Comparison of ENCODE assay signal across 13 cellular contexts in the genomic region with DNA sequence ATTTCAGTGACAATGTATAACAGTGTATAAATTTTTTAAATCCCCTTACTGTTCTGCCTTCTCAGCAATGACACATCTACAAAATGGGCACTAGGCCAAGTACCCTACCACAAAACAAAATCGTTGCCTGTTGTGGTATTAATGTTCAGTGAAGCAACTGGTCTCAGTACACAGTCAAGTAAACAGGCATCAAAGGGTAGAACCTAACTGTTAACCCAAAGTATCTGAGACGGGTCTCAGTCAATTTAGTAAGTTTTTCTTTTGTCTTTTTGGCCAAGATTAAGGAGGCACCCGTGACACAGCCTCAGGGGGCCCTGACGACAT.
DNase-seq lines count a peak whose midpoint lies in the region; ATAC-seq and TF ChIP-seq lines count a peak whose summit lies in the region.
"Had no signal": no experiment of that assay in that cellular context is flagged by ENCODE, and none has a peak within 500 bp of the region (broad histone marks: within the 10 kb centered on the region; RNA-seq: fewer than 3 reads in every experiment).

No MANE protein-coding gene starts in this region.

- no peak overlapping the region for H3K18ac ChIP-seq in mesenchymal stem cell (ENCODE audit: low read depth in 1 of 2, low read length in 2 of 2)

- no peak for DNase-seq in WTC11 (ENCODE audit: low spot score)
- DNase-seq in mesenchymal stem cell: peak; percentile 9
- DNase-seq in natural killer cell treated with Interleukin-12 subunit alpha and Interleukin-12 subunit beta and Interleukin-15 and Interleukin-18, amount 100 ng/mL, for 72 hours (ENCODE audit: low spot score): no peak
- no peak for DNase-seq in RKO (ENCODE audit: low spot score)
- DNase-seq in activated CD4-positive, alpha-beta T cell treated with anti-CD3 and anti-CD28 coated beads, Interleukin-2, amount 10 ng/mL, durations not matched to agents 24 days and 14 days: no peak
- DNase-seq in activated T-helper 1 cell treated with anti-CD3 and anti-CD28 coated beads, Interleukin-12 subunit alpha, Interleukin-12 subunit beta, Interleukin-2, Interleukin-4 antibody, amounts not matched to agents 30 ng/mL and 10 ng/mL and 1 ng/mL, durations not matched to agents 14 hours and 24 hours and 36 hours (ENCODE audit: low spot score): no peak
- DNase-seq: activated T-cell treated with anti-CD3 and anti-CD28 coated beads, Interleukin-2, amount 50 U/mL, for 24 hours; caudate nucleus; left colon; NCI-H1092 had no signal

- no peak overlapping the region for H2BK120ac ChIP-seq in mesenchymal stem cell (ENCODE audit: low read depth, low read length)

- peaks cover 31% of the 10 kb centered on the region for H3K36me3 Mint-ChIP-seq in WTC11
- H3K36me3 Mint-ChIP-seq in natural killer cell treated with Interleukin-12 subunit alpha and Interleukin-12 subunit beta and Interleukin-15 and Interleukin-18, amount 100 ng/mL, for 72 hours: no peaks in the 10 kb centered on the region
- H3K36me3 Mint-ChIP-seq in activated CD4-positive, alpha-beta T cell treated with anti-CD3 and anti-CD28 coated beads, Interleukin-2, amount 10 ng/mL, durations not matched to agents 24 days and 14 days (ENCODE audit: low read depth): peaks cover 11% of the 10 kb centered on the region
- H3K36me3 Mint-ChIP-seq in activated T-helper 1 cell treated with anti-CD3 and anti-CD28 coated beads, Interleukin-12 subunit alpha, Interleukin-12 subunit beta, Interleukin-2, Interleukin-4 antibody, amounts not matched to agents 30 ng/mL and 10 ng/mL and 1 ng/mL, durations not matched to agents 14 hours and 24 hours and 36 hours (ENCODE audit: low read depth): peaks cover 4% of the 10 kb centered on the region

- H3K9me3 ChIP-seq in KOPT-K1 (ENCODE audit: insufficient read depth, low read length, poor library complexity, severe bottlenecking) (peaks cover 16% of the 10 kb centered on the region), mesenchymal stem cell (ENCODE audit: control insufficient read depth, low read length) (no peaks in the 10 kb centered on the region)
- H3K9me3 ChIP-seq: prostate gland had no signal

- H3K27ac ChIP-seq in KOPT-K1 (ENCODE audit: low read depth, low read length, poor library complexity, severe bottlenecking) (peak overlapping the region; percentile 42), mesenchymal stem cell (ENCODE audit: low read length, poor library complexity, severe bottlenecking) (no peak overlapping the region)
- H3K27ac ChIP-seq: prostate gland had no signal

- H3K27me3 Mint-ChIP-seq in WTC11 (ENCODE audit: low read depth): no peaks in the 10 kb centered on the region
- H3K27me3 Mint-ChIP-seq in natural killer cell treated with Interleukin-12 subunit alpha and Interleukin-12 subunit beta and Interleukin-15 and Interleukin-18, amount 100 ng/mL, for 72 hours: no peaks in the 10 kb centered on the region
- peaks cover 2% of the 10 kb centered on the region for H3K27me3 Mint-ChIP-seq in activated CD4-positive, alpha-beta T cell treated with anti-CD3 and anti-CD28 coated beads, Interleukin-2, amount 10 ng/mL, durations not matched to agents 24 days and 14 days
- peaks cover 3% of the 10 kb centered on the region for H3K27me3 Mint-ChIP-seq in activated T-helper 1 cell treated with anti-CD3 and anti-CD28 coated beads, Interleukin-12 subunit alpha, Interleukin-12 subunit beta, Interleukin-2, Interleukin-4 antibody, amounts not matched to agents 30 ng/mL and 10 ng/mL and 1 ng/mL, durations not matched to agents 14 hours and 24 hours and 36 hours (ENCODE audit: insufficient read depth)
- H3K27me3 Mint-ChIP-seq: activated T-cell treated with anti-CD3 and anti-CD28 coated beads, Interleukin-2, amount 50 U/mL, for 24 hours had no signal

- H3K14ac ChIP-seq in mesenchymal stem cell (ENCODE audit: low read length in 2 of 2): no peak overlapping the region

- no peak overlapping the region for H3K4ac ChIP-seq in mesenchymal stem cell (ENCODE audit: low read depth in 1 of 2, low read length in 2 of 2)

- POLR2A ChIA-PET in WTC11 (lab: Charles Lee): no interaction called here

- no peak overlapping the region for H3K4me2 ChIP-seq in mesenchymal stem cell (ENCODE audit: low read length, poor library complexity, severe bottlenecking)

- no peak overlapping the region for H3K9ac ChIP-seq in mesenchymal stem cell (ENCODE audit: low read length)

- H4K91ac ChIP-seq in mesenchymal stem cell (ENCODE audit: low read length): no peak overlapping the region

- WGBS in mesenchymal stem cell: 93% methylated on average over 4 of the region's 4 CpGs

- ATAC-seq in GM19463 (IDR thresholded peaks at IDR 0.05; ENCODE audit: unreplicated experiment) (peak; percentile 58), WTC11 (no peak; the same call in 1 of the 2 replicates)
- ATAC-seq in natural killer cell treated with Interleukin-12 subunit alpha and Interleukin-12 subunit beta and Interleukin-15 and Interleukin-18, amount 100 ng/mL, for 72 hours: no peak
- ATAC-seq: left colon had no signal

- no peak overlapping the region for H2BK12ac ChIP-seq in mesenchymal stem cell (ENCODE audit: low read length in 2 of 2)

- H2AK5ac ChIP-seq in mesenchymal stem cell (ENCODE audit: low read length, severe bottlenecking): no peak overlapping the region

- H2BK5ac ChIP-seq in mesenchymal stem cell (ENCODE audit: low read depth, low read length, poor library complexity, severe bottlenecking): no peak overlapping the region

- no peak overlapping the region for H4K8ac ChIP-seq in mesenchymal stem cell (ENCODE audit: low read length)

- TF ChIP-seq CTCF in WTC11 (IDR thresholded peaks at IDR 0.05): no peak

- H3K27ac Mint-ChIP-seq in WTC11: peak overlapping the region; percentile 84
- H3K27ac Mint-ChIP-seq in natural killer cell treated with Interleukin-12 subunit alpha and Interleukin-12 subunit beta and Interleukin-15 and Interleukin-18, amount 100 ng/mL, for 72 hours: no peak overlapping the region
- H3K27ac Mint-ChIP-seq in activated CD4-positive, alpha-beta T cell treated with anti-CD3 and anti-CD28 coated beads, Interleukin-2, amount 10 ng/mL, durations not matched to agents 24 days and 14 days: no peak overlapping the region
- H3K27ac Mint-ChIP-seq in activated T-helper 1 cell treated with anti-CD3 and anti-CD28 coated beads, Interleukin-12 subunit alpha, Interleukin-12 subunit beta, Interleukin-2, Interleukin-4 antibody, amounts not matched to agents 30 ng/mL and 10 ng/mL and 1 ng/mL, durations not matched to agents 14 hours and 24 hours and 36 hours: no peak overlapping the region
- H3K27ac Mint-ChIP-seq: activated T-cell treated with anti-CD3 and anti-CD28 coated beads, Interleukin-2, amount 50 U/mL, for 24 hours had no signal

- no peak overlapping the region for H2AFZ ChIP-seq in mesenchymal stem cell (ENCODE audit: low read depth, low read length)

- no peaks in the 10 kb centered on the region for H3K27me3 ChIP-seq in mesenchymal stem cell (ENCODE audit: control insufficient read depth in 1 of 2, insufficient read depth in 1 of 2, low read length in 2 of 2)

- no peak overlapping the region for H2BK15ac ChIP-seq in mesenchymal stem cell (ENCODE audit: low read depth, poor library complexity, severe bottlenecking)

- peaks cover 21% of the 10 kb centered on the region; the same call in 1 of the 2 replicates for H3K36me3 ChIP-seq in KOPT-K1 (ENCODE audit: insufficient read depth, low read length)
- H3K36me3 ChIP-seq in mesenchymal stem cell (ENCODE audit: control insufficient read depth in 1 of 2, insufficient read depth in 2 of 2, low read depth in 1 of 2, low read length in 2 of 2): peaks cover 0 to 10% of the 10 kb centered on the region in 2 experiments
- H3K36me3 ChIP-seq: prostate gland had no signal

- intact Hi-C loops in activated CD4-positive, alpha-beta T cell treated with anti-CD3 and anti-CD28 coated beads, Interleukin-2, amount 10 ng/mL, durations not matched to agents 24 days and 14 days (cut with micrococcal nuclease): no loop called here
- intact Hi-C loops in activated T-helper 1 cell treated with anti-CD3 and anti-CD28 coated beads, Interleukin-12 subunit alpha, Interleukin-12 subunit beta, Interleukin-2, Interleukin-4 antibody, amounts not matched to agents 30 ng/mL and 10 ng/mL and 1 ng/mL, durations not matched to agents 14 hours and 24 hours and 36 hours (cut with micrococcal nuclease): no loop called here

- H3K4me1 Mint-ChIP-seq in WTC11: peaks cover 40% of the 10 kb centered on the region
- H3K4me1 Mint-ChIP-seq in natural killer cell treated with Interleukin-12 subunit alpha and Interleukin-12 subunit beta and Interleukin-15 and Interleukin-18, amount 100 ng/mL, for 72 hours (ENCODE audit: low read depth in 2 of 2): peaks cover 0 to 4% of the 10 kb centered on the region in 2 donors
- H3K4me1 Mint-ChIP-seq in activated CD4-positive, alpha-beta T cell treated with anti-CD3 and anti-CD28 coated beads, Interleukin-2, amount 10 ng/mL, durations not matched to agents 24 days and 14 days: no peaks in the 10 kb centered on the region
- no peaks in the 10 kb centered on the region for H3K4me1 Mint-ChIP-seq in activated T-helper 1 cell treated with anti-CD3 and anti-CD28 coated beads, Interleukin-12 subunit alpha, Interleukin-12 subunit beta, Interleukin-2, Interleukin-4 antibody, amounts not matched to agents 30 ng/mL and 10 ng/mL and 1 ng/mL, durations not matched to agents 14 hours and 24 hours and 36 hours (ENCODE audit: low read depth)

- no peak overlapping the region for H3K4me3 Mint-ChIP-seq in WTC11
- H3K4me3 Mint-ChIP-seq in natural killer cell treated with Interleukin-12 subunit alpha and Interleukin-12 subunit beta and Interleukin-15 and Interleukin-18, amount 100 ng/mL, for 72 hours: no peak overlapping the region
- H3K4me3 Mint-ChIP-seq in activated CD4-positive, alpha-beta T cell treated with anti-CD3 and anti-CD28 coated beads, Interleukin-2, amount 10 ng/mL, durations not matched to agents 24 days and 14 days: no peak overlapping the region
- no peak overlapping the region for H3K4me3 Mint-ChIP-seq in activated T-helper 1 cell treated with anti-CD3 and anti-CD28 coated beads, Interleukin-12 subunit alpha, Interleukin-12 subunit beta, Interleukin-2, Interleukin-4 antibody, amounts not matched to agents 30 ng/mL and 10 ng/mL and 1 ng/mL, durations not matched to agents 14 hours and 24 hours and 36 hours
- H3K4me3 Mint-ChIP-seq: activated T-cell treated with anti-CD3 and anti-CD28 coated beads, Interleukin-2, amount 50 U/mL, for 24 hours had no signal

- H3K4me3 ChIP-seq in mesenchymal stem cell (ENCODE audit: insufficient read depth in 1 of 2, low read depth in 1 of 2, low read length in 2 of 2): no peak overlapping the region
- H3K4me3 ChIP-seq: prostate gland had no signal

- no peak overlapping the region for H3K23ac ChIP-seq in mesenchymal stem cell (ENCODE audit: low read length in 2 of 2)

- no peaks in the 10 kb centered on the region for H3K79me1 ChIP-seq in mesenchymal stem cell (replicated peaks; ENCODE audit: low read length, poor library complexity, severe bottlenecking)

- CTCF ChIA-PET in WTC11 (lab: Charles Lee): no interaction called here

- peaks cover 3% of the 10 kb centered on the region for H3K4me1 ChIP-seq in mesenchymal stem cell (ENCODE audit: control insufficient read depth, insufficient read depth, low read depth, low read length)
- H3K4me1 ChIP-seq: prostate gland had no signal

- H3K9me3 Mint-ChIP-seq in WTC11: peaks cover 25% of the 10 kb centered on the region
- no peaks in the 10 kb centered on the region for H3K9me3 Mint-ChIP-seq in natural killer cell treated with Interleukin-12 subunit alpha and Interleukin-12 subunit beta and Interleukin-15 and Interleukin-18, amount 100 ng/mL, for 72 hours
- H3K9me3 Mint-ChIP-seq in activated CD4-positive, alpha-beta T cell treated with anti-CD3 and anti-CD28 coated beads, Interleukin-2, amount 10 ng/mL, durations not matched to agents 24 days and 14 days: peaks cover 3% of the 10 kb centered on the region
- no peaks in the 10 kb centered on the region for H3K9me3 Mint-ChIP-seq in activated T-helper 1 cell treated with anti-CD3 and anti-CD28 coated beads, Interleukin-12 subunit alpha, Interleukin-12 subunit beta, Interleukin-2, Interleukin-4 antibody, amounts not matched to agents 30 ng/mL and 10 ng/mL and 1 ng/mL, durations not matched to agents 14 hours and 24 hours and 36 hours
